Comparison of ENCODE assay signal across 1 cellular context in genomic region chr12:55899035-55899434, GRCh38.
TF ChIP-seq lines count a peak whose summit lies in the region.

No MANE protein-coding gene starts in this region.

TF ChIP-seq in GM23338, 12 proteins besides CTCF, POLR2A, EP300 and RAD21 (continued from another document):
- TF ChIP-seq ZNF462 (CRISPR knock-in tag; IDR thresholded peaks at IDR 0.05) (no peak), EZH2 (IDR thresholded peaks at IDR 0.05; ENCODE audit: low read depth, unreplicated experiment) (no peak), ZNF114 (CRISPR knock-in tag; IDR thresholded peaks at IDR 0.05) (no peak), STAT1 (IDR thresholded peaks at IDR 0.05; ENCODE audit: unreplicated experiment) (no peak)
- TF ChIP-seq, protein P1, sequence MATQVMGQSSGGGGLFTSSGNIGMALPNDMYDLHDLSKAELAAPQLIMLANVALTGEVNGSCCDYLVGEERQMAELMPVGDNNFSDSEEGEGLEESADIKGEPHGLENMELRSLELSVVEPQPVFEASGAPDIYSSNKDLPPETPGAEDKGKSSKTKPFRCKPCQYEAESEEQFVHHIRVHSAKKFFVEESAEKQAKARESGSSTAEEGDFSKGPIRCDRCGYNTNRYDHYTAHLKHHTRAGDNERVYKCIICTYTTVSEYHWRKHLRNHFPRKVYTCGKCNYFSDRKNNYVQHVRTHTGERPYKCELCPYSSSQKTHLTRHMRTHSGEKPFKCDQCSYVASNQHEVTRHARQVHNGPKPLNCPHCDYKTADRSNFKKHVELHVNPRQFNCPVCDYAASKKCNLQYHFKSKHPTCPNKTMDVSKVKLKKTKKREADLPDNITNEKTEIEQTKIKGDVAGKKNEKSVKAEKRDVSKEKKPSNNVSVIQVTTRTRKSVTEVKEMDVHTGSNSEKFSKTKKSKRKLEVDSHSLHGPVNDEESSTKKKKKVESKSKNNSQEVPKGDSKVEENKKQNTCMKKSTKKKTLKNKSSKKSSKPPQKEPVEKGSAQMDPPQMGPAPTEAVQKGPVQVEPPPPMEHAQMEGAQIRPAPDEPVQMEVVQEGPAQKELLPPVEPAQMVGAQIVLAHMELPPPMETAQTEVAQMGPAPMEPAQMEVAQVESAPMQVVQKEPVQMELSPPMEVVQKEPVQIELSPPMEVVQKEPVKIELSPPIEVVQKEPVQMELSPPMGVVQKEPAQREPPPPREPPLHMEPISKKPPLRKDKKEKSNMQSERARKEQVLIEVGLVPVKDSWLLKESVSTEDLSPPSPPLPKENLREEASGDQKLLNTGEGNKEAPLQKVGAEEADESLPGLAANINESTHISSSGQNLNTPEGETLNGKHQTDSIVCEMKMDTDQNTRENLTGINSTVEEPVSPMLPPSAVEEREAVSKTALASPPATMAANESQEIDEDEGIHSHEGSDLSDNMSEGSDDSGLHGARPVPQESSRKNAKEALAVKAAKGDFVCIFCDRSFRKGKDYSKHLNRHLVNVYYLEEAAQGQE (IDR thresholded peaks at IDR 0.05; ENCODE audit: unreplicated experiment), result no peak
TF ChIP-seq in GM23338: peak in this region for 0.
